12 cellular contexts compared by ENCODE assay signal in the genomic region with DNA sequence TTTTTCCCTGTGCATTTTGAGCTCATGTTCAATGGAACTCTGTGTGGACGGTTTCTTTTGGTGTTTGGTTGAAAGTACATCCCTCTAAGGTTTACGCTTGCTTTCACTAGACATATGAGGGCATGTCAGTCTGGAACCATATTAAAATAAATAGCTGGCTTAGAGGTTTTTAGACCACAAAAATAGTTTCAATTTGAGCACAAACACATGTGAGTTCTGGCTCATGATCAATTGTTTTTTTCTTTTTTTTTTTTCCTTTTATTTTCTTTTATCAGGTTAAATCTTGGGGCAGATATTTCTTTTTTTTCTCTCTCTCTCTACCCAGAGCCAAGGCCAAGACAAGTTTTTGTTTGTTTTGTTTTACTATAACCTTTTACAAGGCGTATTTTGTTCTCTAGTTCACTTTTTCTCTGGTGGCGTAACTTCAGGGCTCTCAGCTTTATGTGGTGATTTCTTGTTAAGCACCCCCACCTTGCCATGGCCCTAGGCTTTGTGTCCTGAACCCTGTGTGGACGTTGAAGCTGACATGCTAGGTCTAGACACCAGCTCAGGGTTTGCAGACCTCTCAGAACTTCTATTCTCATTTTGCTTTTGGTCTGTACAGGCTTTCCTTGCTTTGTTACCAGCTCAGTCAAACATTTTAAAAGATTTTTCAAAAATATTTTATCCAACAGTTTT.
DNase-seq lines count a peak whose midpoint lies in the region; ATAC-seq, FAIRE-seq and TF ChIP-seq lines count a peak whose summit lies in the region.
"Had no signal": no experiment of that assay in that cellular context is flagged by ENCODE, and none has a peak within 500 bp of the region (broad histone marks: within the 10 kb centered on the region; RNA-seq: fewer than 3 reads in every experiment).

No MANE protein-coding gene starts in this region.

- H3K4me3 ChIP-seq in ovary = no peak overlapping the region
- H3K4me3 ChIP-seq: testis had no signal

- ATAC-seq in GM18502 (IDR thresholded peaks at IDR 0.05; ENCODE audit: poor library complexity, unreplicated experiment) (peak; percentile 74), GM21447 (IDR thresholded peaks at IDR 0.05; ENCODE audit: unreplicated experiment) (peak; percentile 64), HG03354 (IDR thresholded peaks at IDR 0.05; ENCODE audit: poor library complexity, severe bottlenecking, unreplicated experiment) (peak; percentile 66)

- no peaks in the 10 kb centered on the region for H3K9me3 ChIP-seq in ovary
- H3K9me3 ChIP-seq: testis had no signal

- TF ChIP-seq CTCF in ovary (IDR thresholded peaks at IDR 0.05) = no peak

- H3K27ac ChIP-seq in ovary = no peak overlapping the region
- H3K27ac ChIP-seq: KMS-11, testis had no signal

- TF ChIP-seq EP300 in ovary (IDR thresholded peaks at IDR 0.05) = no peak

- WGBS in ovary, 3 donors = 52 to 71% (median 56%) methylated on average over 5 of the region's 5 CpGs

- intact Hi-C loops in ovary (cut with DNase I) = no loop called here

- TF ChIP-seq POLR2A in ovary (IDR thresholded peaks at IDR 0.05) = no peak

- DNase-seq in SHP77 (lab: John Stamatoyannopoulos, UW) = no peak
- DNase-seq in kidney glomerular epithelial cell (lab: John Stamatoyannopoulos, UW) = no peak
- no peak for DNase-seq in ovary
- DNase-seq in DMS153 (lab: John Stamatoyannopoulos, UW) = no peak
- DNase-seq: hippocampal formation, Right ventricle myocardium superior, testis had no signal

- H3K36me3 ChIP-seq in ovary = no peaks in the 10 kb centered on the region

- H3K27me3 ChIP-seq in ovary = no peaks in the 10 kb centered on the region
- H3K27me3 ChIP-seq: testis had no signal

- FAIRE-seq in endometrium (lab: Jason Lieb, UNC) = peak; percentile 90

- H3K4me1 ChIP-seq in ovary (ENCODE audit: insufficient read depth) = peaks cover 5% of the 10 kb centered on the region
- H3K4me1 ChIP-seq: testis had no signal
